ENCODE assay signal across 26 cellular contexts in the genomic region with DNA sequence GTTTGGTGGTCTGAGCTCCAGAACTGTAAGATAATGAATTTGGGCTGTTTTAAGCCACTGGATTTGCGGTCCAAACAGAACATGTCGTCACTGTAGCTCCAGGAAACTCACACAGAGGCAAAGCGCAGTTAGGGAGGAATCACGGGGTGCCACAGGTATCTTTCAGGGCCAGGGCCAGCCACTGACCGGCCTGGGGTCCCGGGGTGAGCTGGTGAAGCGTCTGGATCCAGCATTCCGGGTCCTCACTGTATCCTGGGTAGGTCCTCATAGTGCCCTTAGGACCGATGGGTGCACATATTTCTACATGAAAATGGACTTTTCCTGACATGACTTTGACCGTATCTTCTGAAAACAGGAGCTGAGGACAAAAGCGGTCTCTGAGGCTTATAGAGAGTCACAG.
A peak's percentile ranks its signal among the peaks of the same experiment; 100 is the strongest.
DNase-seq lines count a peak whose midpoint lies in the region; ATAC-seq, FAIRE-seq and TF ChIP-seq lines count a peak whose summit lies in the region.
"Had no signal": no experiment of that assay in that cellular context is flagged by ENCODE, and none has a peak within 500 bp of the region (broad histone marks: within the 10 kb centered on the region; RNA-seq: fewer than 3 reads in every experiment).

No MANE protein-coding gene starts in this region.

- H3K36me3 Mint-ChIP-seq in brain = no peaks in the 10 kb centered on the region
- H3K36me3 Mint-ChIP-seq: CD8-positive, alpha-beta T cell had no signal

- no peak for FAIRE-seq in urothelium cell line (lab: Jason Lieb, UNC)
- FAIRE-seq: G401.6, HepG2 had no signal

- H3K4me1 ChIP-seq in sigmoid colon = no peaks in the 10 kb centered on the region
- H3K4me1 ChIP-seq: Caco-2 had no signal

- H3K9me3 Mint-ChIP-seq in brain = peaks cover 0 to 16% (median 11%) of the 10 kb centered on the region in 5 experiments
- H3K9me3 Mint-ChIP-seq: CD8-positive, alpha-beta T cell had no signal

- peak; percentile 17 for DNase-seq in activated CD4-positive, CD25-positive, alpha-beta regulatory T cell treated with anti-CD3 and anti-CD28 coated beads, Interleukin-2, amount 50 U/mL, for 72 hours
- DNase-seq in left lobe of liver (ENCODE audit: low spot score) = peak; percentile 31
- DNase-seq in sigmoid colon = peak; percentile 53
- no peak for DNase-seq in SW480 (ENCODE audit: low spot score)
- DNase-seq in urothelium cell line (ENCODE audit: low spot score) = no peak
- DNase-seq: Caco-2; CD8-positive, alpha-beta T cell; Kasumi-1; NCI-H1092 treated with DMSO at 0.1 percent for 48 hours; NCI-H187; NCI-H2081 treated with DMSO at 0.1 percent for 48 hours; NCI-H2171; NCI-H226; NCI-H510A; SHP77 had no signal

- 77 to 88% methylated on average over 11 of the region's 11 CpGs for WGBS in sigmoid colon, 2 donors

- no peak overlapping the region for H3K27ac ChIP-seq in sigmoid colon
- H3K27ac ChIP-seq: 22Rv1, C4-2B, RWPE1 had no signal

- H3K4me3 Mint-ChIP-seq in brain = no peak overlapping the region
- H3K4me3 Mint-ChIP-seq: B cell; CD8-positive, alpha-beta T cell had no signal

- peaks cover 7% of the 10 kb centered on the region for H3K27me3 Mint-ChIP-seq in brain
- H3K27me3 Mint-ChIP-seq: B cell had no signal

- H3K27me3 ChIP-seq in sigmoid colon = no peaks in the 10 kb centered on the region

- no peak overlapping the region for H3K4me3 ChIP-seq in sigmoid colon

- no peak for ATAC-seq in activated CD4-positive, CD25-positive, alpha-beta regulatory T cell treated with anti-CD3 and anti-CD28 coated beads, Interleukin-2, amount 50 U/mL, for 24 hours
- ATAC-seq in left lobe of liver (no peak), GM18505 (IDR thresholded peaks at IDR 0.05; ENCODE audit: unreplicated experiment) (no peak)
- ATAC-seq: CD8-positive, alpha-beta T cell; HCT116; HepG2; Panc1 had no signal

- no peak for TF ChIP-seq CTCF in brain (conservative IDR thresholded peaks at IDR 0.05)
- TF ChIP-seq CTCF in sigmoid colon (IDR thresholded peaks at IDR 0.05) = no peak

- H3K27ac Mint-ChIP-seq in brain = peak overlapping the region; percentile 18 to 89 (median 79)
- H3K27ac Mint-ChIP-seq: B cell; CD8-positive, alpha-beta T cell had no signal

- intact Hi-C loops in sigmoid colon (cut with DNase I) = no loop called here

- no peak for TF ChIP-seq POLR2A in sigmoid colon (IDR thresholded peaks at IDR 0.05)
- TF ChIP-seq POLR2A in GM18505 (IDR thresholded peaks at IDR 0.05; ENCODE audit: borderline replicate concordance, extremely low read depth, insufficient read depth, insufficient read length) = no peak

- peaks cover 67% of the 10 kb centered on the region for H3K4me1 Mint-ChIP-seq in brain
- H3K4me1 Mint-ChIP-seq: B cell had no signal

- no peaks in the 10 kb centered on the region for H3K9me3 ChIP-seq in sigmoid colon
- H3K9me3 ChIP-seq: Caco-2 had no signal

- H3K36me3 ChIP-seq in sigmoid colon = no peaks in the 10 kb centered on the region

- no peak for TF ChIP-seq EP300 in sigmoid colon (IDR thresholded peaks at IDR 0.05)

Comparison
In these comparisons a context has a peak if more than half of its experiments do, and no peak if none do; other contexts are left out.
1. DNase-seq: peak in activated CD4-positive, CD25-positive, alpha-beta regulatory T cell treated with anti-CD3 and anti-CD28 coated beads, Interleukin-2, amount 50 U/mL, for 72 hours (single experiment), left lobe of liver (single experiment) and sigmoid colon (single experiment); none in SW480 (single experiment) and urothelium cell line (single experiment).